In the genomic region with DNA sequence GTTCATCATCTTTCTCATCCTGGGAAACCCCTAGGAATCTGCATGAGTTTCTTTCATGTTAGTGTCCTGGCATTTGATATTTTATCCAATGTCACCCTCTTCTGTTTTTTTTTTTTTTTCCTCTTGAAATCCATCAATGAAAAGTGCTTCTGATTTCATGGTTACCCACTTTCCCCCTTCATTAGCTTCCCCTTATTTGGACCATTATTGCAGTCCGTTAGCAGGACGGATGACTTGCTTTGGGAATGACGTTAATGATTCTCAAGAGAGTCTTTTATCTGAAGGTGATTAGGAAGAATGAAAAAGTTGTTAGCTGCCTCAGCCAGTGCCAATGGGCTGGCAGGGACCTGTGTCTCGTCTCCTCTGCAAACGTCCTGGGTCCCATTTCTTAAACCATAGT, we compare ENCODE assay signal across 28 cellular contexts.
"Had no signal": no experiment of that assay in that cellular context is flagged by ENCODE, and none has a peak within 500 bp of the region (broad histone marks: within the 10 kb centered on the region; RNA-seq: fewer than 3 reads in every experiment).

No MANE protein-coding gene starts in this region.

- H3K9me3 Mint-ChIP-seq: activated CD4-positive, alpha-beta T cell treated with anti-CD3 and anti-CD28 coated beads, Interleukin-2, amount 10 ng/mL, durations not matched to agents 7 days and 5 days; activated CD8-positive, alpha-beta T cell treated with anti-CD3 and anti-CD28 coated beads for 36 hours; activated naive CD4-positive, alpha-beta T cell treated with anti-CD3 and anti-CD28 coated beads, Interleukin-2, amount 50 U/mL, for 24 hours; activated naive CD8-positive, alpha-beta T cell treated with anti-CD3 and anti-CD28 coated beads, Interleukin-2, amount 50 U/mL, for 24 hours; activated T-helper 2 cell treated with anti-CD3 and anti-CD28 coated beads, Interferon-gamma antibody, Interleukin-2, Interleukin-4, amounts not matched to agents 10 μg/mL and 5 μg/mL and 100 μg/mL, durations not matched to agents 14 hours and 24 hours and 36 hours; memory B cell; natural killer cell; stimulated activated memory B cell treated with anti-CD40 and anti-IgM and Interleukin-4, amounts not matched to agents 10 μg/mL and 1 μg/mL and 100 μg/mL, for 72 hours; stimulated activated naive CD8-positive, alpha-beta T cell treated with anti-CD3 and anti-CD28 coated beads, Interleukin-15, amount 100 ng/mL, for 72 hours; T-helper 1 cell treated with Interleukin-12 subunit alpha and Interleukin-12 subunit beta and Interleukin-4 antibody, amounts not matched to agents 30 μg/mL and 1 μg/mL, for 36 hours; WTC11 had no signal

- H3K27ac Mint-ChIP-seq: activated CD4-positive, alpha-beta T cell treated with anti-CD3 and anti-CD28 coated beads, Interleukin-2, amount 10 ng/mL, durations not matched to agents 7 days and 5 days; activated CD8-positive, alpha-beta T cell treated with anti-CD3 and anti-CD28 coated beads for 36 hours; activated naive CD4-positive, alpha-beta T cell treated with anti-CD3 and anti-CD28 coated beads, Interleukin-2, amount 50 U/mL, for 24 hours; activated naive CD8-positive, alpha-beta T cell treated with anti-CD3 and anti-CD28 coated beads, Interleukin-2, amount 50 U/mL, for 24 hours; activated T-helper 2 cell treated with anti-CD3 and anti-CD28 coated beads, Interferon-gamma antibody, Interleukin-2, Interleukin-4, amounts not matched to agents 10 μg/mL and 5 μg/mL and 100 μg/mL, durations not matched to agents 14 hours and 24 hours and 36 hours; memory B cell; natural killer cell; stimulated activated memory B cell treated with anti-CD40 and anti-IgM and Interleukin-4, amounts not matched to agents 10 μg/mL and 1 μg/mL and 100 μg/mL, for 72 hours; stimulated activated naive CD8-positive, alpha-beta T cell treated with anti-CD3 and anti-CD28 coated beads, Interleukin-15, amount 100 ng/mL, for 72 hours; T-helper 1 cell treated with Interleukin-12 subunit alpha and Interleukin-12 subunit beta and Interleukin-4 antibody, amounts not matched to agents 30 μg/mL and 1 μg/mL, for 36 hours; WTC11 had no signal

- H3K36me3 ChIP-seq: colonic mucosa, neutrophil, ovary, right atrium auricular region, thyroid gland had no signal

- H3K4me3 Mint-ChIP-seq: activated CD4-positive, alpha-beta T cell treated with anti-CD3 and anti-CD28 coated beads, Interleukin-2, amount 10 ng/mL, durations not matched to agents 7 days and 5 days; activated CD8-positive, alpha-beta T cell treated with anti-CD3 and anti-CD28 coated beads for 36 hours; activated naive CD4-positive, alpha-beta T cell treated with anti-CD3 and anti-CD28 coated beads, Interleukin-2, amount 50 U/mL, for 24 hours; activated naive CD8-positive, alpha-beta T cell treated with anti-CD3 and anti-CD28 coated beads, Interleukin-2, amount 50 U/mL, for 24 hours; memory B cell; natural killer cell; stimulated activated memory B cell treated with anti-CD40 and anti-IgM and Interleukin-4, amounts not matched to agents 10 μg/mL and 1 μg/mL and 100 μg/mL, for 72 hours; stimulated activated naive CD8-positive, alpha-beta T cell treated with anti-CD3 and anti-CD28 coated beads, Interleukin-15, amount 100 ng/mL, for 72 hours; T-helper 1 cell treated with Interleukin-12 subunit alpha and Interleukin-12 subunit beta and Interleukin-4 antibody, amounts not matched to agents 30 μg/mL and 1 μg/mL, for 36 hours; WTC11 had no signal

- H3K4me3 ChIP-seq: colonic mucosa, ovary, psoas muscle, right atrium auricular region, smooth muscle cell, thyroid gland, upper lobe of left lung had no signal

- H3K27me3 ChIP-seq: colonic mucosa, neutrophil, ovary, right atrium auricular region, thyroid gland, upper lobe of left lung had no signal

- H3K9me3 ChIP-seq: colonic mucosa, neutrophil, ovary, psoas muscle, right atrium auricular region, thyroid gland, upper lobe of left lung had no signal

- H3K36me3 Mint-ChIP-seq: natural killer cell, WTC11 had no signal

- H3K27ac ChIP-seq: colonic mucosa, neutrophil, ovary, psoas muscle, right atrium auricular region, thyroid gland had no signal

- H3K4me1 ChIP-seq: colonic mucosa had no signal

- ATAC-seq: activated CD8-positive, alpha-beta T cell treated with anti-CD3 and anti-CD28 coated beads for 36 hours; activated naive CD8-positive, alpha-beta T cell treated with anti-CD3 and anti-CD28 coated beads, Interleukin-2, amount 50 U/mL, for 24 hours; natural killer cell; psoas muscle; stimulated activated memory B cell treated with anti-CD40 and anti-IgM and Interleukin-4, amounts not matched to agents 10 μg/mL and 1 μg/mL and 100 μg/mL, for 72 hours; stimulated activated naive CD8-positive, alpha-beta T cell treated with anti-CD3 and anti-CD28 coated beads, Interleukin-15, amount 100 ng/mL, for 72 hours; WTC11 had no signal

- DNase-seq: activated CD4-positive, alpha-beta T cell treated with anti-CD3 and anti-CD28 coated beads for 1 hour; activated CD4-positive, alpha-beta T cell treated with anti-CD3 and anti-CD28 coated beads, Interleukin-2, amount 10 ng/mL, durations not matched to agents 7 days and 5 days; activated CD8-positive, alpha-beta T cell treated with anti-CD3 and anti-CD28 coated beads for 36 hours; activated naive CD8-positive, alpha-beta T cell treated with anti-CD3 and anti-CD28 coated beads, Interleukin-2, amount 50 U/mL, for 24 hours; activated T-cell treated with anti-CD3 and anti-CD28 coated beads, Interleukin-2, amount 50 U/mL, for 48 hours; colonic mucosa; effector memory CD4-positive, alpha-beta T cell; islet precursor cell; left cardiac atrium; natural killer cell; ovary; psoas muscle; stimulated activated CD4-positive, alpha-beta T cell treated with anti-CD3 and anti-CD28 coated beads, Interleukin-1b, Interleukin-23, amount 100 ng/mL, for 48 hours; stimulated activated CD4-positive, alpha-beta T cell treated with anti-CD3 and anti-CD28 coated beads, Interleukin-4, amount 100 ng/mL, for 4 hours; stimulated activated CD8-positive, alpha-beta memory T cell treated with anti-CD3 and anti-CD28 coated beads, Interleukin-4, amount 100 ng/mL, for 48 hours; stimulated activated naive CD8-positive, alpha-beta T cell treated with anti-CD3 and anti-CD28 coated beads, Interleukin-15, amount 100 ng/mL, for 72 hours; T-helper 9 cell; thyroid gland; upper lobe of left lung had no signal

- H3K4me1 Mint-ChIP-seq: activated CD4-positive, alpha-beta T cell treated with anti-CD3 and anti-CD28 coated beads, Interleukin-2, amount 10 ng/mL, durations not matched to agents 7 days and 5 days; activated naive CD4-positive, alpha-beta T cell treated with anti-CD3 and anti-CD28 coated beads, Interleukin-2, amount 50 U/mL, for 24 hours; activated naive CD8-positive, alpha-beta T cell treated with anti-CD3 and anti-CD28 coated beads, Interleukin-2, amount 50 U/mL, for 24 hours; memory B cell; natural killer cell; stimulated activated memory B cell treated with anti-CD40 and anti-IgM and Interleukin-4, amounts not matched to agents 10 μg/mL and 1 μg/mL and 100 μg/mL, for 72 hours; stimulated activated naive CD8-positive, alpha-beta T cell treated with anti-CD3 and anti-CD28 coated beads, Interleukin-15, amount 100 ng/mL, for 72 hours had no signal

- H3K27me3 Mint-ChIP-seq: activated CD4-positive, alpha-beta T cell treated with anti-CD3 and anti-CD28 coated beads, Interleukin-2, amount 10 ng/mL, durations not matched to agents 7 days and 5 days; activated CD8-positive, alpha-beta T cell treated with anti-CD3 and anti-CD28 coated beads for 36 hours; activated naive CD4-positive, alpha-beta T cell treated with anti-CD3 and anti-CD28 coated beads, Interleukin-2, amount 50 U/mL, for 24 hours; activated naive CD8-positive, alpha-beta T cell treated with anti-CD3 and anti-CD28 coated beads, Interleukin-2, amount 50 U/mL, for 24 hours; memory B cell; stimulated activated memory B cell treated with anti-CD40 and anti-IgM and Interleukin-4, amounts not matched to agents 10 μg/mL and 1 μg/mL and 100 μg/mL, for 72 hours; stimulated activated naive CD8-positive, alpha-beta T cell treated with anti-CD3 and anti-CD28 coated beads, Interleukin-15, amount 100 ng/mL, for 72 hours had no signal
